16 cellular contexts compared by ENCODE assay signal in genomic region chr12:79455314-79455713, GRCh38.
DNase-seq lines count a peak whose midpoint lies in the region; TF ChIP-seq lines count a peak whose summit lies in the region.
"Had no signal": no experiment of that assay in that cellular context is flagged by ENCODE, and none has a peak within 500 bp of the region (broad histone marks: within the 10 kb centered on the region; RNA-seq: fewer than 3 reads in every experiment).

No MANE protein-coding gene starts in this region.

- in situ Hi-C loops in GM13976 (cut with MboI; ENCODE audit: low sequenced_read_pairs, unreplicated experiment), result no loop called here

- DNase-seq in GM13976 (ENCODE audit: low spot score) (peak; percentile 0), adrenal gland (peak in 2 of 7 donors; percentile 5 to 19), fibroblast of mammary gland (ENCODE audit: low read depth) (peak; percentile 44), ovary (peak in 3 of 5 donors; percentile 21 to 37 (median 26)), coronary artery (ENCODE audit: low spot score) (no peak), Karpas-422 (no peak), inferior parietal cortex (ENCODE audit: extremely low spot score) (no peak)
- no peak for DNase-seq in central memory CD4-positive, alpha-beta T cell
- DNase-seq: activated CD8-positive, alpha-beta T cell treated with anti-CD3 and anti-CD28 coated beads for 36 hours; CD4-positive, alpha-beta T cell; naive thymus-derived CD8-positive, alpha-beta T cell; NCI-H146; SHP77; stomach; WERI-Rb-1 had no signal

- 66 to 89% (median 73%) methylated on average over 2 of the region's 2 CpGs for WGBS in adrenal gland, 4 donors
- WGBS in ovary, 3 donors, result 10 to 20% (median 16%) methylated on average over 2 of the region's 2 CpGs

- H4K20me1 ChIP-seq in Karpas-422 (ENCODE audit: insufficient read depth, low read depth, low read length), result no peaks in the 10 kb centered on the region

- H3K9me3 ChIP-seq in adrenal gland (replicated peaks in 1 of 3) (no peaks in the 10 kb centered on the region), ovary (no peaks in the 10 kb centered on the region), Karpas-422 (ENCODE audit: low read length) (no peaks in the 10 kb centered on the region)
- H3K9me3 ChIP-seq: stomach had no signal

- H3K4me2 ChIP-seq in Karpas-422 (ENCODE audit: low read depth, low read length, poor library complexity, severe bottlenecking), result no peak overlapping the region

- TF ChIP-seq POLR2A in adrenal gland (IDR thresholded peaks at IDR 0.05) (no peak), ovary (IDR thresholded peaks at IDR 0.05) (no peak)

- TF ChIP-seq CTCF in GM13976 (IDR thresholded peaks at IDR 0.05; ENCODE audit: borderline replicate concordance, control extremely low read depth, extremely low read depth, insufficient read depth, missing control alignments), result no peak
- TF ChIP-seq CTCF in adrenal gland (IDR thresholded peaks at IDR 0.05), result no peak
- TF ChIP-seq CTCF in fibroblast of mammary gland (conservative IDR thresholded peaks at IDR 0.05; ENCODE audit: control insufficient read depth, insufficient read depth, low read depth, low read length), result no peak
- no peak for TF ChIP-seq CTCF in ovary (IDR thresholded peaks at IDR 0.05)
- TF ChIP-seq CTCF in coronary artery (IDR thresholded peaks at IDR 0.05), result no peak

- H2AFZ ChIP-seq in Karpas-422 (ENCODE audit: low read length), result no peak overlapping the region

- H3K4me1 ChIP-seq in adrenal gland (replicated peaks in 1 of 2), result peaks cover 29 to 40% of the 10 kb centered on the region in 2 donors
- H3K4me1 ChIP-seq in ovary (ENCODE audit: insufficient read depth), result peaks cover 12% of the 10 kb centered on the region
- H3K4me1 ChIP-seq in Karpas-422 (ENCODE audit: low read length), result no peaks in the 10 kb centered on the region

- H3K27me3 ChIP-seq in adrenal gland (no peaks in the 10 kb centered on the region), ovary (no peaks in the 10 kb centered on the region), Karpas-422 (ENCODE audit: low read length) (peaks cover 3% of the 10 kb centered on the region; the same call in 1 of the 2 replicates)
- H3K27me3 ChIP-seq: stomach had no signal

- no peak overlapping the region for H3K4me3 ChIP-seq in adrenal gland
- no peak overlapping the region for H3K4me3 ChIP-seq in fibroblast of mammary gland (ENCODE audit: control insufficient read depth, low read depth, low read length)
- H3K4me3 ChIP-seq in ovary, result no peak overlapping the region
- no peak overlapping the region for H3K4me3 ChIP-seq in coronary artery
- no peak overlapping the region for H3K4me3 ChIP-seq in Karpas-422 (ENCODE audit: low read length)
- H3K4me3 ChIP-seq: lung, stomach had no signal

- no peaks in the 10 kb centered on the region for H3K79me2 ChIP-seq in Karpas-422 (ENCODE audit: low read length)

- no peaks in the 10 kb centered on the region for H3K9me2 ChIP-seq in Karpas-422 (replicated peaks; ENCODE audit: insufficient read depth, low read length)

- TF ChIP-seq EP300 in ovary (IDR thresholded peaks at IDR 0.05), result no peak

- intact Hi-C loops in adrenal gland (cut with DNase I), result no loop called here
- intact Hi-C loops in ovary (cut with DNase I), result no loop called here

- H3K36me3 ChIP-seq in adrenal gland (replicated peaks in 1 of 2) (no peaks in the 10 kb centered on the region), ovary (no peaks in the 10 kb centered on the region), Karpas-422 (ENCODE audit: insufficient read depth, low read length) (no peaks in the 10 kb centered on the region)
- H3K36me3 ChIP-seq: stomach had no signal

- H3K27ac ChIP-seq in adrenal gland (peak overlapping the region in 3 of 5 donors; percentile 55 to 85 (median 81)), ovary (peak overlapping the region in 1 of 2 donors; percentile 44), coronary artery (no peak overlapping the region), Karpas-422 (ENCODE audit: low read length) (no peak overlapping the region)
- H3K27ac ChIP-seq: stomach, WERI-Rb-1 had no signal

- H3K9ac ChIP-seq in Karpas-422 (ENCODE audit: low read length), result no peak overlapping the region

Comparison
In these comparisons a context has a peak if more than half of its experiments do, and no peak if none do; other contexts are left out.
1. DNase-seq: peak in GM13976 (single experiment), fibroblast of mammary gland (single experiment) and ovary (3 of 5); none in coronary artery (single experiment), Karpas-422 (single experiment), central memory CD4-positive, alpha-beta T cell (single experiment) and inferior parietal cortex (single experiment).
2. H3K27ac ChIP-seq: peak in adrenal gland (3 of 5); none in coronary artery (0 of 2) and Karpas-422 (single experiment).